Comparison of ENCODE assay signal across 1 cellular context in genomic region chr20:62671765-62672164, GRCh38.
TF ChIP-seq lines count a peak whose summit lies in the region.

No MANE protein-coding gene starts in this region.

TF ChIP-seq in IMR-90, 13 proteins besides CTCF, POLR2A, EP300 and RAD21:
- TF ChIP-seq CHD1 (IDR thresholded peaks at IDR 0.05; ENCODE audit: low read depth, low read length) (no peak), CEBPB (IDR thresholded peaks at IDR 0.05; ENCODE audit: low read depth, low read length) (peak; percentile 50), RCOR1 (IDR thresholded peaks at IDR 0.05; ENCODE audit: insufficient replicate concordance, low read length) (no peak)
TF ChIP-seq in IMR-90: peak in this region for 1.
